In the genomic region with DNA sequence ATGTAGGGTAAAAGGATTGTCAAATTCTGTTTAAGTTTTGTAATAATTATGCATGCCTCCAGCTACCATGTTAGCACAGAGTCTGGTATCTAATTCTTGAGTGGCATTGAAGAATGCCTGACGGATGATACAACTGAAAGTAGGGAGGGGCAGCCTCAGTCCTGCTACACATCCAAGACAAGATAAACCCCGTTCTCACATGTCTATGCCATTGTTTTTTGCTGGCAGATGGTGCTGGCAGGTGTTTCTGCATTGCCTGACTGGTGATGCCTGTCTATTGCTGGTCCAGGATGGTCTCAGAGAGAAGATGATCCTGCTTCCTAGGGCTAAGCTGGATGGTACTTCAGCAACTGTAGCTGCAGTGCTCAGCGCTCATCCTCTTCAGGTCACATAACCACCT, we compare ENCODE assay signal across 16 cellular contexts.
"Had no signal": no experiment of that assay in that cellular context is flagged by ENCODE, and none has a peak within 500 bp of the region (broad histone marks: within the 10 kb centered on the region; RNA-seq: fewer than 3 reads in every experiment).

No MANE protein-coding gene starts in this region.

- DNase-seq: activated CD4-positive, alpha-beta T cell treated with anti-CD3 and anti-CD28 coated beads for 1 hour; activated CD4-positive, alpha-beta T cell treated with anti-CD3 and anti-CD28 coated beads, Interleukin-2, amount 50 U/mL, for 4 hours; activated naive CD4-positive, alpha-beta T cell treated with anti-CD3 and anti-CD28 coated beads for 36 hours; activated naive CD8-positive, alpha-beta T cell treated with anti-CD3 and anti-CD28 coated beads, Interleukin-2, amount 50 U/mL, for 24 hours; activated T-cell treated with anti-CD3 and anti-CD28 coated beads for 4 hours; aorta; dermis blood vessel endothelial cell; effector memory CD8-positive, alpha-beta T cell; foreskin melanocyte; head of caudate nucleus; mesendoderm; retina; upper lobe of right lung had no signal

- H3K27me3 Mint-ChIP-seq: activated naive CD8-positive, alpha-beta T cell treated with anti-CD3 and anti-CD28 coated beads, Interleukin-2, amount 50 U/mL, for 24 hours; activated T-helper 17 cell treated with anti-CD3 and anti-CD28 coated beads, Interleukin-2, amount 50 U/mL, for 72 hours; effector memory CD8-positive, alpha-beta T cell; natural killer cell treated with Interleukin-12 subunit alpha and Interleukin-12 subunit beta and Interleukin-15 and Interleukin-18, amount 100 ng/mL, for 72 hours had no signal

- H3K4me3 Mint-ChIP-seq: activated naive CD4-positive, alpha-beta T cell treated with anti-CD3 and anti-CD28 coated beads for 36 hours; activated naive CD8-positive, alpha-beta T cell treated with anti-CD3 and anti-CD28 coated beads, Interleukin-2, amount 50 U/mL, for 24 hours; activated T-helper 17 cell treated with anti-CD3 and anti-CD28 coated beads, Interleukin-2, amount 50 U/mL, for 72 hours; effector memory CD8-positive, alpha-beta T cell; natural killer cell treated with Interleukin-12 subunit alpha and Interleukin-12 subunit beta and Interleukin-15 and Interleukin-18, amount 100 ng/mL, for 72 hours; stimulated activated effector memory CD8-positive, alpha-beta T cell treated with anti-CD3 and anti-CD28 coated beads, Interleukin-12 subunit alpha, Interleukin-12 subunit beta, amount 100 ng/mL, for 72 hours had no signal

- ATAC-seq: activated naive CD8-positive, alpha-beta T cell treated with anti-CD3 and anti-CD28 coated beads, Interleukin-2, amount 50 U/mL, for 24 hours; activated T-helper 17 cell treated with anti-CD3 and anti-CD28 coated beads, Interleukin-2, amount 50 U/mL, for 72 hours; effector memory CD8-positive, alpha-beta T cell; natural killer cell treated with Interleukin-12 subunit alpha and Interleukin-12 subunit beta and Interleukin-15 and Interleukin-18, amount 100 ng/mL, for 72 hours; stimulated activated effector memory CD8-positive, alpha-beta T cell treated with anti-CD3 and anti-CD28 coated beads, Interleukin-12 subunit alpha, Interleukin-12 subunit beta, amount 100 ng/mL, for 72 hours; upper lobe of right lung had no signal

- H3K4me1 Mint-ChIP-seq: activated naive CD8-positive, alpha-beta T cell treated with anti-CD3 and anti-CD28 coated beads, Interleukin-2, amount 50 U/mL, for 24 hours; activated T-helper 17 cell treated with anti-CD3 and anti-CD28 coated beads, Interleukin-2, amount 50 U/mL, for 72 hours; stimulated activated effector memory CD8-positive, alpha-beta T cell treated with anti-CD3 and anti-CD28 coated beads, Interleukin-12 subunit alpha, Interleukin-12 subunit beta, amount 100 ng/mL, for 72 hours had no signal

- H3K36me3 Mint-ChIP-seq: natural killer cell treated with Interleukin-12 subunit alpha and Interleukin-12 subunit beta and Interleukin-15 and Interleukin-18, amount 100 ng/mL, for 72 hours; stimulated activated effector memory CD8-positive, alpha-beta T cell treated with anti-CD3 and anti-CD28 coated beads, Interleukin-12 subunit alpha, Interleukin-12 subunit beta, amount 100 ng/mL, for 72 hours had no signal

- H3K27ac Mint-ChIP-seq: activated naive CD4-positive, alpha-beta T cell treated with anti-CD3 and anti-CD28 coated beads for 36 hours; activated naive CD8-positive, alpha-beta T cell treated with anti-CD3 and anti-CD28 coated beads, Interleukin-2, amount 50 U/mL, for 24 hours; activated T-helper 17 cell treated with anti-CD3 and anti-CD28 coated beads, Interleukin-2, amount 50 U/mL, for 72 hours; effector memory CD8-positive, alpha-beta T cell; natural killer cell treated with Interleukin-12 subunit alpha and Interleukin-12 subunit beta and Interleukin-15 and Interleukin-18, amount 100 ng/mL, for 72 hours; stimulated activated effector memory CD8-positive, alpha-beta T cell treated with anti-CD3 and anti-CD28 coated beads, Interleukin-12 subunit alpha, Interleukin-12 subunit beta, amount 100 ng/mL, for 72 hours had no signal
